8 cellular contexts compared by ENCODE assay signal in the genomic region with DNA sequence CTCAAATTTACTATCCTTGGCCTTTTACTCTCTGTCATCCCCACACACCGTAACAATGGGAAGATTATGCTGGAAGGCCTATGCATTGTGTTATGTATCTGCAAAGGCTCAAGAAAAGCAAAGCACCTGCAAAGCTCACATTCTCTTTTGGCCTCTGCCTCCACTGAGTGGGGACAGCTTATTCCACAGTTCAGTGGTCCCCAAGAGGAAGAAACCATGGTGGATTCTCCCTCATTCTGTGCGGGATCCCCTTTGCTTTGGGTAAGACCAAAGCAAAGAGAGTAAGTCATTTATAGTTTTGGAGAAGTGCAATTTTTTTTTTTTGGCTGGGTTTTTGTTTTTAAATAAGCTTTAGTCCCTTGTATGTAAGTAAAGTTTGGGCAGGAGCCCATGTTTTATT.
"Had no signal": no experiment of that assay in that cellular context is flagged by ENCODE, and none has a peak within 500 bp of the region (broad histone marks: within the 10 kb centered on the region; RNA-seq: fewer than 3 reads in every experiment).

No MANE protein-coding gene starts in this region.

- H3K27ac Mint-ChIP-seq: IgD-negative memory B cell had no signal

- H3K27me3 Mint-ChIP-seq: IgD-negative memory B cell had no signal

- ATAC-seq: HepG2, K562 had no signal

- FAIRE-seq: HepG2, HTR-8/SVneo, K562 had no signal

- H3K4me3 Mint-ChIP-seq: IgD-negative memory B cell had no signal

- DNase-seq: IMR-90, KBM-7, KG1 had no signal

- H3K36me3 Mint-ChIP-seq: IgD-negative memory B cell had no signal

- H3K27ac ChIP-seq: HL-60 had no signal

- H3K4me3 ChIP-seq: K562 had no signal
